8 cellular contexts compared by ENCODE assay signal in genomic region chr1:150486966-150487762, GRCh38. TPM values are rescaled to one million over a fixed set of nuclear protein-coding genes. Genes with fewer than 3 reads are reported as not detected.
A peak's percentile ranks its signal among the peaks of the same experiment; 100 is the strongest.
DNase-seq lines count a peak whose midpoint lies in the region; ATAC-seq and TF ChIP-seq lines count a peak whose summit lies in the region.

TSS of gene TARS2 (plus strand) at chr1:150487419. CDS start at chr1:150487451, 32 bp downstream.

- H3K4me2 ChIP-seq in MM.1S (ENCODE audit: low read depth, low read length), result peak within 1 kb of the TSS; percentile 87
- H3K4me2 ChIP-seq in neural progenitor cell, result peak within 1 kb of the TSS; percentile 100

- DNase-seq in G401 (ENCODE audit: low spot score) (peak; percentile 99), HAP-1 (ENCODE audit: low spot score in 2 of 2) (peak; percentile 98), MM.1S (peak; percentile 100), SIG-M5 (lab: John Stamatoyannopoulos, UW) (peak; percentile 99), foreskin keratinocyte (peak; percentile 88 to 96), neural progenitor cell (ENCODE audit: low spot score) (peak; percentile 96), stromal cell of bone marrow (ENCODE audit: low read depth) (peak; percentile 98)
- DNase-seq in activated gamma-delta T cell treated with anti-CD3 and anti-CD28 coated beads, Interleukin-2, amount 50 U/mL, for 16 hours (ENCODE audit: low read depth), result peak; percentile 92

- H3K4me1 ChIP-seq in HAP-1 (no peaks in the 10 kb centered on the region), MM.1S (ENCODE audit: low read length) (0 out of 2 replicates have a peak, but pooled peaks cover 4% of the 10 kb centered on the region), foreskin keratinocyte (peaks cover 15% of the 10 kb centered on the region), neural progenitor cell (peaks cover 6% of the 10 kb centered on the region)

- no peak for TF ChIP-seq CTCF in MM.1S (IDR thresholded peaks at IDR 0.05; ENCODE audit: low read length)
- TF ChIP-seq CTCF in foreskin keratinocyte (conservative IDR thresholded peaks at IDR 0.05), result no peak
- TF ChIP-seq CTCF in neural progenitor cell (IDR thresholded peaks at IDR 0.05), result no peak

- H3K4me3 Mint-ChIP-seq in neural progenitor cell, result peak within 1 kb of the TSS; percentile 99

- H3K36me3 ChIP-seq in HAP-1 (replicated peaks) (peaks cover 30% of the 10 kb centered on the region), MM.1S (replicated peaks; ENCODE audit: insufficient read depth, low read length) (no peaks in the 10 kb centered on the region), neural progenitor cell (no peaks in the 10 kb centered on the region)

- no peaks in the 10 kb centered on the region for H3K9me2 ChIP-seq in MM.1S (replicated peaks; ENCODE audit: insufficient read depth, low read length)

- peak within 1 kb of the TSS; percentile 85 for H3K27ac Mint-ChIP-seq in neural progenitor cell

- no peaks in the 10 kb centered on the region for H3K9me3 Mint-ChIP-seq in neural progenitor cell

- H3K27me3 Mint-ChIP-seq in neural progenitor cell (ENCODE audit: insufficient read depth, low read depth), result no peaks in the 10 kb centered on the region

- peak within 1 kb of the TSS; percentile 83 for H3K9ac ChIP-seq in MM.1S (ENCODE audit: low read length)
- peak within 1 kb of the TSS; percentile 88 for H3K9ac ChIP-seq in neural progenitor cell

- in situ Hi-C loops in G401 (cut with HindIII; ENCODE audit: low sequenced_read_pairs) (loop anchor here (5.0 kb wide), 1 partner anchor 40 kb away; no protein-coding TSS in a partner anchor), HAP-1 (cut with MboI; ENCODE audit: low sequenced_read_pairs) (no loop called here)

- H3F3A ChIP-seq in MM.1S (ENCODE audit: insufficient read depth, low read length) (peaks cover 8% of the 10 kb centered on the region), neural progenitor cell (ENCODE audit: low read depth) (peaks cover 11% of the 10 kb centered on the region)

- H3K4me3 ChIP-seq in HAP-1 (peak within 1 kb of the TSS; percentile 76), MM.1S (ENCODE audit: low read length) (peak within 1 kb of the TSS; percentile 98), neural progenitor cell (peak within 1 kb of the TSS; percentile 97)

- H3K36me3 Mint-ChIP-seq in neural progenitor cell, result peaks cover 8% of the 10 kb centered on the region

- H2AFZ ChIP-seq in MM.1S (ENCODE audit: low read length) (peak within 1 kb of the TSS; percentile 93), neural progenitor cell (replicated peaks) (peak within 1 kb of the TSS; percentile 100)

- H3K27ac ChIP-seq in MM.1S (ENCODE audit: low read length) (peak within 1 kb of the TSS; percentile 47; the same call in 1 of the 2 replicates), foreskin keratinocyte (peak within 1 kb of the TSS; percentile 90), neural progenitor cell (no peak within 1 kb of the TSS)

- no peaks in the 10 kb centered on the region for H4K20me1 ChIP-seq in MM.1S (ENCODE audit: insufficient read depth, low read length)
- no peaks in the 10 kb centered on the region for H4K20me1 ChIP-seq in neural progenitor cell (ENCODE audit: low read depth)

- peaks cover 15% of the 10 kb centered on the region for H3K4me1 Mint-ChIP-seq in neural progenitor cell

- no peaks in the 10 kb centered on the region for H3K27me3 ChIP-seq in HAP-1 (ENCODE audit: low read depth)
- no peaks in the 10 kb centered on the region for H3K27me3 ChIP-seq in MM.1S (replicated peaks; ENCODE audit: insufficient read depth, low read length)
- no peaks in the 10 kb centered on the region for H3K27me3 ChIP-seq in foreskin keratinocyte
- H3K27me3 ChIP-seq in neural progenitor cell, result no peaks in the 10 kb centered on the region

- ATAC-seq in foreskin keratinocyte, result peak; percentile 95

- H3K79me2 ChIP-seq in MM.1S (ENCODE audit: low read length), result peaks cover 15% of the 10 kb centered on the region
- peaks cover 14% of the 10 kb centered on the region for H3K79me2 ChIP-seq in neural progenitor cell (ENCODE audit: low read depth)

- H3K9me3 ChIP-seq in HAP-1 (no peaks in the 10 kb centered on the region), MM.1S (replicated peaks; ENCODE audit: insufficient read depth, low read length) (no peaks in the 10 kb centered on the region), neural progenitor cell (ENCODE audit: low read depth) (no peaks in the 10 kb centered on the region)

RNA-seq across cellular contexts. Expression of gene TARS2, which starts in this region (rescaled TPM):
- total RNA-seq in G401 (2014; rRNA removed; shearing (Covaris generic)), result 34.6 and 36.7 TPM in 2 replicates
- 26.2 and 27.4 TPM in 2 replicates for total RNA-seq in foreskin keratinocyte
- polyA plus RNA-seq in foreskin keratinocyte, result 21.0 and 23.6 TPM in 2 replicates
- total RNA-seq in neural progenitor cell (ENCODE audit: low replicate concordance), result 29.6 and 29.8 TPM in 2 replicates
